ENCODE assay signal across 4 cellular contexts in genomic region chr17:55230716-55231115, GRCh38.
"Had no signal": no experiment of that assay in that cellular context is flagged by ENCODE, and none has a peak within 500 bp of the region (broad histone marks: within the 10 kb centered on the region; RNA-seq: fewer than 3 reads in every experiment).

No MANE protein-coding gene starts in this region.

- H2AFZ ChIP-seq: GM23338 had no signal

- H3K4me3 Mint-ChIP-seq: GM23338, H9 had no signal

- H3K4me2 ChIP-seq: GM23338 had no signal

- H3K4me1 Mint-ChIP-seq: GM23338, H9 had no signal

- H3K27ac Mint-ChIP-seq: GM23338, H9 had no signal

- H3K4me3 ChIP-seq: GM23338 had no signal

- DNase-seq: H9, HCEC 1CT, IMR-90 had no signal

- ATAC-seq: GM23338 had no signal
